Comparison of ENCODE assay signal across 28 cellular contexts in the genomic region with DNA sequence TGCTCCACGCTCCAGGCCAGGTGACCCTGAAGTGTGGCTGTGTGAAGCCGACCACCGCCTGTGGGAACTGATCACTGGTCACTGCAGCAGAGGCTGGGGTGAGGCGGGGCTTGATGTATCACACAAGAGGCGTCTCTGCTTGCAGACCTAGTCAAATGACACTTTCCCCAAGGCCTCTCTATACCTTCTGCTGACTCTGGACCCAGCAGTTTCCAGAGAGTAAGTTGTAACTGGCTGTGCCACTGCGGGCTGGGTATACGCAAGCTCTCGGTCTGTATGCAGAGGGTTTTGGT.
"Had no signal": no experiment of that assay in that cellular context is flagged by ENCODE, and none has a peak within 500 bp of the region (broad histone marks: within the 10 kb centered on the region; RNA-seq: fewer than 3 reads in every experiment).

No MANE protein-coding gene starts in this region.

- H3K4me3 Mint-ChIP-seq: naive thymus-derived CD4-positive, alpha-beta T cell; natural killer cell treated with Interleukin-12 subunit alpha and Interleukin-12 subunit beta and Interleukin-15 and Interleukin-18, amount 100 ng/mL, for 72 hours; stimulated activated memory B cell treated with anti-CD40 and anti-IgM and Interleukin-4, amounts not matched to agents 10 μg/mL and 1 μg/mL and 100 μg/mL, for 72 hours; stimulated activated naive CD8-positive, alpha-beta T cell treated with anti-CD3 and anti-CD28 coated beads, Interleukin-15, amount 100 ng/mL, for 72 hours; type B pancreatic cell had no signal

- H3K4me1 ChIP-seq: left lung, pancreas, prostate gland, spleen had no signal

- H3K27me3 ChIP-seq: hepatocyte, left lung, pancreas, sigmoid colon, tibial nerve, vagina had no signal

- H3K4me3 ChIP-seq: heart right ventricle, hepatocyte, left lung, lung, mucosa of descending colon, pancreas, prostate gland, sigmoid colon, spleen, tibial nerve, vagina had no signal

- DNase-seq: heart right ventricle; left colon; left lung; mesendoderm; midbrain; mucosa of descending colon; naive thymus-derived CD4-positive, alpha-beta T cell; pancreas; posterior cingulate gyrus; retina; right cardiac atrium; sigmoid colon; small intestine; spleen; stimulated activated CD4-positive, alpha-beta T cell treated with anti-CD3 and anti-CD28 coated beads, Interleukin-4, amount 100 ng/mL, for 24 hours; stimulated activated CD8-positive, alpha-beta memory T cell treated with anti-CD3 and anti-CD28 coated beads, Interleukin-4, amount 100 ng/mL, for 48 hours; stimulated activated naive CD4-positive, alpha-beta T cell treated with Interleukin-2 at 50 U/mL for 16 hours; stimulated activated naive CD8-positive, alpha-beta T cell treated with anti-CD3 and anti-CD28 coated beads, Interleukin-15, amount 100 ng/mL, for 72 hours; substantia nigra had no signal

- H3K27ac ChIP-seq: heart right ventricle, hepatocyte, left lung, pancreas, prostate gland, sigmoid colon, spleen, tibial nerve, vagina had no signal

- H3K36me3 Mint-ChIP-seq: naive thymus-derived CD4-positive, alpha-beta T cell; natural killer cell treated with Interleukin-12 subunit alpha and Interleukin-12 subunit beta and Interleukin-15 and Interleukin-18, amount 100 ng/mL, for 72 hours; stimulated activated memory B cell treated with anti-CD40 and anti-IgM and Interleukin-4, amounts not matched to agents 10 μg/mL and 1 μg/mL and 100 μg/mL, for 72 hours; type B pancreatic cell had no signal

- H3K36me3 ChIP-seq: heart right ventricle, left lung, pancreas, prostate gland, sigmoid colon, spleen, tibial nerve, vagina had no signal

- FAIRE-seq: keratinocyte, pancreas, small intestine had no signal

- H3K27ac Mint-ChIP-seq: naive thymus-derived CD4-positive, alpha-beta T cell; natural killer cell treated with Interleukin-12 subunit alpha and Interleukin-12 subunit beta and Interleukin-15 and Interleukin-18, amount 100 ng/mL, for 72 hours; stimulated activated memory B cell treated with anti-CD40 and anti-IgM and Interleukin-4, amounts not matched to agents 10 μg/mL and 1 μg/mL and 100 μg/mL, for 72 hours; type B pancreatic cell had no signal

- H3K9me3 ChIP-seq: heart right ventricle, left lung, mucosa of descending colon, pancreas, prostate gland, sigmoid colon, spleen, tibial nerve, vagina had no signal

- H3K9me3 Mint-ChIP-seq: naive thymus-derived CD4-positive, alpha-beta T cell; natural killer cell treated with Interleukin-12 subunit alpha and Interleukin-12 subunit beta and Interleukin-15 and Interleukin-18, amount 100 ng/mL, for 72 hours; stimulated activated memory B cell treated with anti-CD40 and anti-IgM and Interleukin-4, amounts not matched to agents 10 μg/mL and 1 μg/mL and 100 μg/mL, for 72 hours; stimulated activated naive CD8-positive, alpha-beta T cell treated with anti-CD3 and anti-CD28 coated beads, Interleukin-15, amount 100 ng/mL, for 72 hours; type B pancreatic cell had no signal

- H3K4me1 Mint-ChIP-seq: stimulated activated memory B cell treated with anti-CD40 and anti-IgM and Interleukin-4, amounts not matched to agents 10 μg/mL and 1 μg/mL and 100 μg/mL, for 72 hours; stimulated activated naive CD8-positive, alpha-beta T cell treated with anti-CD3 and anti-CD28 coated beads, Interleukin-15, amount 100 ng/mL, for 72 hours had no signal
